13 cellular contexts compared by ENCODE assay signal in genomic region chr13:109985871-109986270, GRCh38.
"Had no signal": no experiment of that assay in that cellular context is flagged by ENCODE, and none has a peak within 500 bp of the region (broad histone marks: within the 10 kb centered on the region; RNA-seq: fewer than 3 reads in every experiment).

No MANE protein-coding gene starts in this region.

- ATAC-seq: activated CD4-positive, alpha-beta T cell treated with anti-CD3 and anti-CD28 coated beads for 36 hours; gastrocnemius medialis; right cardiac atrium had no signal

- H3K4me3 ChIP-seq: gastrocnemius medialis, smooth muscle cell, uterus had no signal

- FAIRE-seq: kidney had no signal

- H3K9me3 ChIP-seq: gastrocnemius medialis, uterus had no signal

- H3K4me1 ChIP-seq: gastrocnemius medialis, uterus had no signal

- DNase-seq: activated CD4-positive, alpha-beta memory T cell treated with anti-CD3 and anti-CD28 coated beads, Interleukin-2, amount 10 ng/mL, durations not matched to agents 7 days and 5 days; activated CD4-positive, alpha-beta T cell treated with anti-CD3 and anti-CD28 coated beads for 36 hours; activated gamma-delta T cell treated with Interleukin-2 at 50 U/mL for 16 hours; activated naive CD8-positive, alpha-beta T cell treated with anti-CD3 and anti-CD28 coated beads for 36 hours; activated T-cell treated with anti-CD3 and anti-CD28 coated beads, Interleukin-2, amount 50 U/mL, for 48 hours; gastrocnemius medialis; kidney; naive B cell; posterior cingulate gyrus; right cardiac atrium; uterus; WERI-Rb-1 had no signal

- H3K27me3 ChIP-seq: gastrocnemius medialis, uterus had no signal

- H3K36me3 ChIP-seq: gastrocnemius medialis, uterus, WERI-Rb-1 had no signal

- H3K27ac ChIP-seq: gastrocnemius medialis, uterus, WERI-Rb-1 had no signal
